ENCODE assay signal across 22 cellular contexts in the genomic region with DNA sequence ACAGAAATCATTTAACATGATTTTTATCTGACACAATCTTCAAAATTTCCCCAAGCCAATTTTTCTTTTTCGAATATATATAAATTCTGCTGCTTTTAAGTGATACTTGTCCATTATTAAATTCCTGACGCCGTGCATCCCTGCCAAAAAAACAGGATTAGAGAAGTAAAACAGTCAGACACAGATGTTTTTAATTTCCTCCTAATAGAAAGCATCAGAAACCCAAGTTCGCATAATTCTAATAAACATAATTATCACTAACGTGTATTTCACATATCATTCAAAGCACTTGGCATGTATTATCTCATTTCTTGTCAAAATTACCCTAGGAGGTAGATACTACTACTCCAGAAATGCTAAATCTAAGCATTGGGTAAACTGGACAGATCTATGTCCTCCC.
DNase-seq lines count a peak whose midpoint lies in the region; ATAC-seq, FAIRE-seq and TF ChIP-seq lines count a peak whose summit lies in the region.
"Had no signal": no experiment of that assay in that cellular context is flagged by ENCODE, and none has a peak within 500 bp of the region (broad histone marks: within the 10 kb centered on the region; RNA-seq: fewer than 3 reads in every experiment).

No MANE protein-coding gene starts in this region.

- CTCF ChIA-PET in WTC11 (lab: Charles Lee) = interaction anchor here (1.7 kb wide), 1 partner anchor 36 kb away, joined by 5 read pairs; no protein-coding TSS in a partner anchor

- DNase-seq in AG09319 (ENCODE audit: extremely low read depth, low read depth) (peak; percentile 3), HTR-8/SVneo (ENCODE audit: insufficient read length, low spot score) (no peak), mucosa of descending colon (no peak), C1 segment of cervical spinal cord (lab: John Stamatoyannopoulos, UW) (no peak), WTC11 (ENCODE audit: low spot score) (no peak)
- DNase-seq: 8988T; AML-193; BE2C; Caco-2; CD4-positive, CD25-positive, alpha-beta regulatory T cell; CD8-positive, alpha-beta T cell; DMS153; DND-41; GM23248; H7; HCEC 1CT had no signal

- no peak overlapping the region for H3K4me3 ChIP-seq in mucosa of descending colon
- H3K4me3 ChIP-seq: A549, GM23248 had no signal

- no peak overlapping the region for H3K4me3 Mint-ChIP-seq in WTC11
- H3K4me3 Mint-ChIP-seq: CD4-positive, CD25-positive, alpha-beta regulatory T cell; CD8-positive, alpha-beta T cell had no signal

- H3K36me3 ChIP-seq in mucosa of descending colon (ENCODE audit: low read depth) = no peaks in the 10 kb centered on the region
- H3K36me3 ChIP-seq: BE2C had no signal

- FAIRE-seq in HTR-8/SVneo (lab: Jason Lieb, UNC) = peak; percentile 64
- FAIRE-seq: A549, G401.6, GM12892, H1 had no signal

- H3K27me3 Mint-ChIP-seq in WTC11 (ENCODE audit: low read depth) = no peaks in the 10 kb centered on the region
- H3K27me3 Mint-ChIP-seq: CD4-positive, CD25-positive, alpha-beta regulatory T cell had no signal

- no peak for ATAC-seq in SK-N-SH treated with all-trans-retinoic acid at 6 μM for 48 hours
- ATAC-seq in mucosa of descending colon = no peak
- ATAC-seq in HG03469 (IDR thresholded peaks at IDR 0.05; ENCODE audit: unreplicated experiment) = no peak
- no peak for ATAC-seq in WTC11
- ATAC-seq: A549; CD8-positive, alpha-beta T cell had no signal

- peaks cover 15% of the 10 kb centered on the region; the same call in 1 of the 2 replicates for H3K9me3 Mint-ChIP-seq in WTC11

- H3K4me1 ChIP-seq in mucosa of descending colon (ENCODE audit: low read depth) = no peaks in the 10 kb centered on the region
- H3K4me1 ChIP-seq: BE2C had no signal

- no peak overlapping the region for H3K27ac Mint-ChIP-seq in WTC11
- H3K27ac Mint-ChIP-seq: CD4-positive, CD25-positive, alpha-beta regulatory T cell; CD8-positive, alpha-beta T cell had no signal

- intact Hi-C loops in mucosa of descending colon (cut with DNase I, micrococcal nuclease) = no loop called here

- TF ChIP-seq CTCF in AG09319 (IDR thresholded peaks at IDR 0.05; ENCODE audit: low read depth, low read length) = no peak
- no peak for TF ChIP-seq CTCF in mucosa of descending colon (IDR thresholded peaks at IDR 0.05)
- TF ChIP-seq CTCF in WTC11 (IDR thresholded peaks at IDR 0.05) = no peak

- POLR2A ChIA-PET in WTC11 (lab: Charles Lee) = no interaction called here

- H3K4me1 Mint-ChIP-seq in WTC11 = peaks cover 13% of the 10 kb centered on the region
- H3K4me1 Mint-ChIP-seq: CD4-positive, CD25-positive, alpha-beta regulatory T cell had no signal

- H3K9me3 ChIP-seq in mucosa of descending colon = peaks cover 5% of the 10 kb centered on the region
- H3K9me3 ChIP-seq: BE2C had no signal

- no peaks in the 10 kb centered on the region; the same call in 1 of the 2 replicates for H3K36me3 Mint-ChIP-seq in WTC11
- H3K36me3 Mint-ChIP-seq: CD8-positive, alpha-beta T cell had no signal

TF ChIP-seq in SK-N-SH treated with all-trans-retinoic acid at 6 μM for 48 hours, 23 proteins besides CTCF, POLR2A, EP300 and RAD21 (continues in another document):
- TF ChIP-seq ESRRG (CRISPR knock-in tag; IDR thresholded peaks at IDR 0.05) (no peak), ZFP3 (CRISPR knock-in tag; IDR thresholded peaks at IDR 0.05) (no peak), ZNF565 (CRISPR knock-in tag; conservative IDR thresholded peaks at IDR 0.05; ENCODE audit: low read depth) (no peak), TCF4 (CRISPR knock-in tag; IDR thresholded peaks at IDR 0.05; ENCODE audit: borderline replicate concordance) (peak; percentile 44; the same call in 1 of the 2 replicates), ZFP30 (CRISPR knock-in tag; IDR thresholded peaks at IDR 0.05) (no peak), TOX (CRISPR knock-in tag; IDR thresholded peaks at IDR 0.05; ENCODE audit: borderline replicate concordance) (no peak)
- TF ChIP-seq, protein P1, sequence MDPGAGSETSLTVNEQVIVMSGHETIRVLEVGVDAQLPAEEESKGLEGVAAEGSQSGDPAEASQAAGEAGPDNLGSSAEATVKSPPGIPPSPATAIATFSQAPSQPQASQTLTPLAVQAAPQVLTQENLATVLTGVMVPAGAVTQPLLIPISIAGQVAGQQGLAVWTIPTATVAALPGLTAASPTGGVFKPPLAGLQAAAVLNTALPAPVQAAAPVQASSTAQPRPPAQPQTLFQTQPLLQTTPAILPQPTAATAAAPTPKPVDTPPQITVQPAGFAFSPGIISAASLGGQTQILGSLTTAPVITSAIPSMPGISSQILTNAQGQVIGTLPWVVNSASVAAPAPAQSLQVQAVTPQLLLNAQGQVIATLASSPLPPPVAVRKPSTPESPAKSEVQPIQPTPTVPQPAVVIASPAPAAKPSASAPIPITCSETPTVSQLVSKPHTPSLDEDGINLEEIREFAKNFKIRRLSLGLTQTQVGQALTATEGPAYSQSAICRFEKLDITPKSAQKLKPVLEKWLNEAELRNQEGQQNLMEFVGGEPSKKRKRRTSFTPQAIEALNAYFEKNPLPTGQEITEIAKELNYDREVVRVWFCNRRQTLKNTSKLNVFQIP (CRISPR knock-in tag; IDR thresholded peaks at IDR 0.05; ENCODE audit: borderline replicate concordance, low read depth) = no peak
- TF ChIP-seq, protein P2, sequence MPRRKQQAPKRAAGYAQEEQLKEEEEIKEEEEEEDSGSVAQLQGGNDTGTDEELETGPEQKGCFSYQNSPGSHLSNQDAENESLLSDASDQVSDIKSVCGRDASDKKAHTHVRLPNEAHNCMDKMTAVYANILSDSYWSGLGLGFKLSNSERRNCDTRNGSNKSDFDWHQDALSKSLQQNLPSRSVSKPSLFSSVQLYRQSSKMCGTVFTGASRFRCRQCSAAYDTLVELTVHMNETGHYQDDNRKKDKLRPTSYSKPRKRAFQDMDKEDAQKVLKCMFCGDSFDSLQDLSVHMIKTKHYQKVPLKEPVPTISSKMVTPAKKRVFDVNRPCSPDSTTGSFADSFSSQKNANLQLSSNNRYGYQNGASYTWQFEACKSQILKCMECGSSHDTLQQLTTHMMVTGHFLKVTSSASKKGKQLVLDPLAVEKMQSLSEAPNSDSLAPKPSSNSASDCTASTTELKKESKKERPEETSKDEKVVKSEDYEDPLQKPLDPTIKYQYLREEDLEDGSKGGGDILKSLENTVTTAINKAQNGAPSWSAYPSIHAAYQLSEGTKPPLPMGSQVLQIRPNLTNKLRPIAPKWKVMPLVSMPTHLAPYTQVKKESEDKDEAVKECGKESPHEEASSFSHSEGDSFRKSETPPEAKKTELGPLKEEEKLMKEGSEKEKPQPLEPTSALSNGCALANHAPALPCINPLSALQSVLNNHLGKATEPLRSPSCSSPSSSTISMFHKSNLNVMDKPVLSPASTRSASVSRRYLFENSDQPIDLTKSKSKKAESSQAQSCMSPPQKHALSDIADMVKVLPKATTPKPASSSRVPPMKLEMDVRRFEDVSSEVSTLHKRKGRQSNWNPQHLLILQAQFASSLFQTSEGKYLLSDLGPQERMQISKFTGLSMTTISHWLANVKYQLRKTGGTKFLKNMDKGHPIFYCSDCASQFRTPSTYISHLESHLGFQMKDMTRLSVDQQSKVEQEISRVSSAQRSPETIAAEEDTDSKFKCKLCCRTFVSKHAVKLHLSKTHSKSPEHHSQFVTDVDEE (CRISPR knock-in tag; IDR thresholded peaks at IDR 0.05) = peak; percentile 56; the same call in 1 of the 2 replicates

TF ChIP-seq in WTC11, 78 proteins besides CTCF, POLR2A, EP300 and RAD21 (continues in another document):
- no peak for TF ChIP-seq ELF4 (CRISPR knock-in tag; IDR thresholded peaks at IDR 0.05; ENCODE audit: low read depth)
- TF ChIP-seq, protein P3, sequence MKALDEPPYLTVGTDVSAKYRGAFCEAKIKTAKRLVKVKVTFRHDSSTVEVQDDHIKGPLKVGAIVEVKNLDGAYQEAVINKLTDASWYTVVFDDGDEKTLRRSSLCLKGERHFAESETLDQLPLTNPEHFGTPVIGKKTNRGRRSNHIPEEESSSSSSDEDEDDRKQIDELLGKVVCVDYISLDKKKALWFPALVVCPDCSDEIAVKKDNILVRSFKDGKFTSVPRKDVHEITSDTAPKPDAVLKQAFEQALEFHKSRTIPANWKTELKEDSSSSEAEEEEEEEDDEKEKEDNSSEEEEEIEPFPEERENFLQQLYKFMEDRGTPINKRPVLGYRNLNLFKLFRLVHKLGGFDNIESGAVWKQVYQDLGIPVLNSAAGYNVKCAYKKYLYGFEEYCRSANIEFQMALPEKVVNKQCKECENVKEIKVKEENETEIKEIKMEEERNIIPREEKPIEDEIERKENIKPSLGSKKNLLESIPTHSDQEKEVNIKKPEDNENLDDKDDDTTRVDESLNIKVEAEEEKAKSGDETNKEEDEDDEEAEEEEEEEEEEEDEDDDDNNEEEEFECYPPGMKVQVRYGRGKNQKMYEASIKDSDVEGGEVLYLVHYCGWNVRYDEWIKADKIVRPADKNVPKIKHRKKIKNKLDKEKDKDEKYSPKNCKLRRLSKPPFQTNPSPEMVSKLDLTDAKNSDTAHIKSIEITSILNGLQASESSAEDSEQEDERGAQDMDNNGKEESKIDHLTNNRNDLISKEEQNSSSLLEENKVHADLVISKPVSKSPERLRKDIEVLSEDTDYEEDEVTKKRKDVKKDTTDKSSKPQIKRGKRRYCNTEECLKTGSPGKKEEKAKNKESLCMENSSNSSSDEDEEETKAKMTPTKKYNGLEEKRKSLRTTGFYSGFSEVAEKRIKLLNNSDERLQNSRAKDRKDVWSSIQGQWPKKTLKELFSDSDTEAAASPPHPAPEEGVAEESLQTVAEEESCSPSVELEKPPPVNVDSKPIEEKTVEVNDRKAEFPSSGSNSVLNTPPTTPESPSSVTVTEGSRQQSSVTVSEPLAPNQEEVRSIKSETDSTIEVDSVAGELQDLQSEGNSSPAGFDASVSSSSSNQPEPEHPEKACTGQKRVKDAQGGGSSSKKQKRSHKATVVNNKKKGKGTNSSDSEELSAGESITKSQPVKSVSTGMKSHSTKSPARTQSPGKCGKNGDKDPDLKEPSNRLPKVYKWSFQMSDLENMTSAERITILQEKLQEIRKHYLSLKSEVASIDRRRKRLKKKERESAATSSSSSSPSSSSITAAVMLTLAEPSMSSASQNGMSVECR (CRISPR knock-in tag; IDR thresholded peaks at IDR 0.05; ENCODE audit: borderline replicate concordance) = no peak
- TF ChIP-seq ZNF396 (CRISPR knock-in tag; IDR thresholded peaks at IDR 0.05; ENCODE audit: borderline replicate concordance) = no peak
- TF ChIP-seq, protein P4, sequence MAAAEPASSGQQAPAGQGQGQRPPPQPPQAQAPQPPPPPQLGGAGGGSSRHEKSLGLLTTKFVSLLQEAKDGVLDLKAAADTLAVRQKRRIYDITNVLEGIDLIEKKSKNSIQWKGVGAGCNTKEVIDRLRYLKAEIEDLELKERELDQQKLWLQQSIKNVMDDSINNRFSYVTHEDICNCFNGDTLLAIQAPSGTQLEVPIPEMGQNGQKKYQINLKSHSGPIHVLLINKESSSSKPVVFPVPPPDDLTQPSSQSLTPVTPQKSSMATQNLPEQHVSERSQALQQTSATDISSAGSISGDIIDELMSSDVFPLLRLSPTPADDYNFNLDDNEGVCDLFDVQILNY (CRISPR knock-in tag; IDR thresholded peaks at IDR 0.05) = no peak
- no peak for TF ChIP-seq CBFB (CRISPR knock-in tag; IDR thresholded peaks at IDR 0.05; ENCODE audit: low read depth)
- no peak for TF ChIP-seq KAT7 (CRISPR knock-in tag; IDR thresholded peaks at IDR 0.05; ENCODE audit: borderline replicate concordance)
- no peak for TF ChIP-seq HMGA2 (CRISPR knock-in tag; IDR thresholded peaks at IDR 0.05)
- TF ChIP-seq SOX15 (CRISPR knock-in tag; IDR thresholded peaks at IDR 0.05) = no peak
